Comparison of ENCODE assay signal across 1 cellular context in the genomic region with DNA sequence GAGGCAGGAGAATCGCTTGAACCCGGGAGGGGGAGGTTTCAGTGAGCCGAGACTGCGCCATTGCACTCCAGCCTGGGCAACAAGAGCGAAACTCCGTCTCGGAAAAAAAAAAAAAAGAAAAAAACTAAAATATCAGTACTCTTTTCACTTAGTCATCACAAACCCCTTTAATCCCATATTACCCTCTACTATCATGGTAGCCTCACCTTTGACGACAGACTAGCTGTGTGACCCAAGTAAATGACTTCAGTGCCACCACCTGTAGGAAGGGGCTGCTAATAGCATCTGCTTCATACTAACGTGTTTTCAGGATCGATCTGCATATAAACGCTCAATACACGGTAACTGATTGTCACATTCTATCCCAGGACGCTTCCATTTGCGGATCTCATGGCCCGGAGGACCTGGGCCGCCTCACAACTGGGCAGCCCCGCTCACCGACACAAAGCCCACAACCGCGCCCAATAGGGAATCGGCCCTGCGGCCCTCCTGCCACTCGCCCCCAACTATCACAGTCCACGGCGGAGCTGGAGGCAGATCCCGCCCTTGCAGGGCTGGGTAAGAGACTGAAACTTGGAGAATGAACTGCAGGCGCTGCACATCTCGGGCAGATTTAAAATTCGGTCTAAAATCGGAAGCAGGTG.
TF ChIP-seq lines count a peak whose summit lies in the region.

No MANE protein-coding gene starts in this region.

TF ChIP-seq in HepG2, 621 proteins besides CTCF, POLR2A, EP300 and RAD21 (continues in another document):
- no peak for TF ChIP-seq KLF16 (CRISPR knock-in tag; IDR thresholded peaks at IDR 0.05)
- no peak for TF ChIP-seq MLLT10 (CRISPR knock-in tag; IDR thresholded peaks at IDR 0.05)
- TF ChIP-seq ZNF446 (CRISPR knock-in tag; IDR thresholded peaks at IDR 0.05) = no peak
- TF ChIP-seq ZNF619 (CRISPR knock-in tag; IDR thresholded peaks at IDR 0.05) = 0 out of 2 replicates have a peak, but pooled peaks have one; percentile 59
- no peak for TF ChIP-seq ZNF790 (CRISPR knock-in tag; IDR thresholded peaks at IDR 0.05; ENCODE audit: borderline replicate concordance)
- TF ChIP-seq ZNF292 (CRISPR knock-in tag; IDR thresholded peaks at IDR 0.05; ENCODE audit: borderline replicate concordance, low read depth) = no peak
- no peak for TF ChIP-seq KLF11 (CRISPR knock-in tag; IDR thresholded peaks at IDR 0.05)
- TF ChIP-seq, protein P1, sequence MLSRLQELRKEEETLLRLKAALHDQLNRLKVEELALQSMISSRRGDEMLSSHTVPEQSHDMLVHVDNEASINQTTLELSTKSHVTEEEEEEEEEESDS (CRISPR knock-in tag; IDR thresholded peaks at IDR 0.05; ENCODE audit: borderline replicate concordance) = no peak
- no peak for TF ChIP-seq ZNF678 (CRISPR knock-in tag; IDR thresholded peaks at IDR 0.05)
- no peak for TF ChIP-seq RFX5 (IDR thresholded peaks at IDR 0.05; ENCODE audit: low read depth, low read length)
- no peak for TF ChIP-seq ZBTB7A (CRISPR knock-in tag; IDR thresholded peaks at IDR 0.05)
- TF ChIP-seq ZNF335 (CRISPR knock-in tag; IDR thresholded peaks at IDR 0.05) = 0 out of 2 replicates have a peak, but pooled peaks have one; percentile 6
- TF ChIP-seq SAFB2 (CRISPR knock-in tag; IDR thresholded peaks at IDR 0.05; ENCODE audit: borderline replicate concordance, low read depth) = no peak
- TF ChIP-seq ZNF75D (CRISPR knock-in tag; IDR thresholded peaks at IDR 0.05; ENCODE audit: borderline replicate concordance) = no peak
- no peak for TF ChIP-seq U2AF2 (IDR thresholded peaks at IDR 0.05; ENCODE audit: low read depth, low read length)
- no peak for TF ChIP-seq ZNF557 (CRISPR knock-in tag; IDR thresholded peaks at IDR 0.05)
- TF ChIP-seq ZSCAN30 (CRISPR knock-in tag; IDR thresholded peaks at IDR 0.05) = no peak
- TF ChIP-seq ZNF850 (CRISPR knock-in tag; conservative IDR thresholded peaks at IDR 0.05) = no peak
- TF ChIP-seq TBL1XR1 (IDR thresholded peaks at IDR 0.05; ENCODE audit: borderline replicate concordance, low read length, partially characterized antibody) = no peak
- TF ChIP-seq, protein P2, sequence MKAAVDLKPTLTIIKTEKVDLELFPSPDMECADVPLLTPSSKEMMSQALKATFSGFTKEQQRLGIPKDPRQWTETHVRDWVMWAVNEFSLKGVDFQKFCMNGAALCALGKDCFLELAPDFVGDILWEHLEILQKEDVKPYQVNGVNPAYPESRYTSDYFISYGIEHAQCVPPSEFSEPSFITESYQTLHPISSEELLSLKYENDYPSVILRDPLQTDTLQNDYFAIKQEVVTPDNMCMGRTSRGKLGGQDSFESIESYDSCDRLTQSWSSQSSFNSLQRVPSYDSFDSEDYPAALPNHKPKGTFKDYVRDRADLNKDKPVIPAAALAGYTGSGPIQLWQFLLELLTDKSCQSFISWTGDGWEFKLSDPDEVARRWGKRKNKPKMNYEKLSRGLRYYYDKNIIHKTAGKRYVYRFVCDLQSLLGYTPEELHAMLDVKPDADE (CRISPR knock-in tag; IDR thresholded peaks at IDR 0.05) = 0 out of 2 replicates have a peak, but pooled peaks have one; percentile 21
- no peak for TF ChIP-seq FOXO1 (CRISPR knock-in tag; IDR thresholded peaks at IDR 0.05)
- peak; percentile 27 to 29; a peak in 3 of 4 replicates for TF ChIP-seq MAFK (conservative IDR thresholded peaks at IDR 0.05 in 1 of 2, IDR thresholded peaks at IDR 0.05 in 1 of 2; ENCODE audit: low read length in 2 of 2)
- TF ChIP-seq, protein P3, sequence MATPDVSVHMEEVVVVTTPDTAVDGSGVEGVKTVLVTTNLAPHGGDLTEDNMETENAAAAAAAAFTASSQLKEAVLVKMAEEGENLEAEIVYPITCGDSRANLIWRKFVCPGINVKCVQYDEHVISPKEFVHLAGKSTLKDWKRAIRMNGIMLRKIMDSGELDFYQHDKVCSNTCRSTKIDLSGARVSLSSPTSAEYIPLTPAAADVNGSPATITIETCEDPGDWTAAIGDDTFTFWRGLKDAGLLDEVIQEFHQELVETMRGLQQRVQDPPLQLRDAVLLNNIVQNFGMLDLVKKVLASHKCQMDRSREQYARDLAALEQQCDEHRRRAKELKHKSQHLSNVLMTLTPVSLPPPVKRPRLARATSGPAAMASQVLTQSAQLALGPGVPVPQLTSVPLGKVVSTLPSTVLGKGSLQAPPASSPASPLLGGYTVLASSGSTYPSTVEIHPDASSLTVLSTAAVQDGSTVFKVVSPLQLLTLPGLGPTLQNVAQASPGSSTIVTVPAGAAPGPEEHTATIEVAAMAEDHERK (CRISPR knock-in tag; IDR thresholded peaks at IDR 0.05; ENCODE audit: low read depth) = no peak
- no peak for TF ChIP-seq ZZZ3 (CRISPR knock-in tag; IDR thresholded peaks at IDR 0.05; ENCODE audit: borderline replicate concordance)
- TF ChIP-seq, protein P4, sequence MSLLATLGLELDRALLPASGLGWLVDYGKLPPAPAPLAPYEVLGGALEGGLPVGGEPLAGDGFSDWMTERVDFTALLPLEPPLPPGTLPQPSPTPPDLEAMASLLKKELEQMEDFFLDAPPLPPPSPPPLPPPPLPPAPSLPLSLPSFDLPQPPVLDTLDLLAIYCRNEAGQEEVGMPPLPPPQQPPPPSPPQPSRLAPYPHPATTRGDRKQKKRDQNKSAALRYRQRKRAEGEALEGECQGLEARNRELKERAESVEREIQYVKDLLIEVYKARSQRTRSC (CRISPR knock-in tag; IDR thresholded peaks at IDR 0.05; ENCODE audit: low read depth) = no peak
- 0 out of 2 replicates have a peak, but pooled peaks have one; percentile 29 for TF ChIP-seq DR1 (CRISPR knock-in tag; IDR thresholded peaks at IDR 0.05)
- TF ChIP-seq, protein P5, sequence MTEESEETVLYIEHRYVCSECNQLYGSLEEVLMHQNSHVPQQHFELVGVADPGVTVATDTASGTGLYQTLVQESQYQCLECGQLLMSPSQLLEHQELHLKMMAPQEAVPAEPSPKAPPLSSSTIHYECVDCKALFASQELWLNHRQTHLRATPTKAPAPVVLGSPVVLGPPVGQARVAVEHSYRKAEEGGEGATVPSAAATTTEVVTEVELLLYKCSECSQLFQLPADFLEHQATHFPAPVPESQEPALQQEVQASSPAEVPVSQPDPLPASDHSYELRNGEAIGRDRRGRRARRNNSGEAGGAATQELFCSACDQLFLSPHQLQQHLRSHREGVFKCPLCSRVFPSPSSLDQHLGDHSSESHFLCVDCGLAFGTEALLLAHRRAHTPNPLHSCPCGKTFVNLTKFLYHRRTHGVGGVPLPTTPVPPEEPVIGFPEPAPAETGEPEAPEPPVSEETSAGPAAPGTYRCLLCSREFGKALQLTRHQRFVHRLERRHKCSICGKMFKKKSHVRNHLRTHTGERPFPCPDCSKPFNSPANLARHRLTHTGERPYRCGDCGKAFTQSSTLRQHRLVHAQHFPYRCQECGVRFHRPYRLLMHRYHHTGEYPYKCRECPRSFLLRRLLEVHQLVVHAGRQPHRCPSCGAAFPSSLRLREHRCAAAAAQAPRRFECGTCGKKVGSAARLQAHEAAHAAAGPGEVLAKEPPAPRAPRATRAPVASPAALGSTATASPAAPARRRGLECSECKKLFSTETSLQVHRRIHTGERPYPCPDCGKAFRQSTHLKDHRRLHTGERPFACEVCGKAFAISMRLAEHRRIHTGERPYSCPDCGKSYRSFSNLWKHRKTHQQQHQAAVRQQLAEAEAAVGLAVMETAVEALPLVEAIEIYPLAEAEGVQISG (CRISPR knock-in tag; IDR thresholded peaks at IDR 0.05) = no peak
- TF ChIP-seq HOXA3 (CRISPR knock-in tag; IDR thresholded peaks at IDR 0.05) = no peak
- no peak for TF ChIP-seq ZFP62 (CRISPR knock-in tag; IDR thresholded peaks at IDR 0.05)
- TF ChIP-seq ZNF17 (CRISPR knock-in tag; IDR thresholded peaks at IDR 0.05) = no peak
- TF ChIP-seq ZNF879 (CRISPR knock-in tag; IDR thresholded peaks at IDR 0.05) = no peak
- 0 out of 2 replicates have a peak, but pooled peaks have one; percentile 10 for TF ChIP-seq STAT5B (CRISPR knock-in tag; IDR thresholded peaks at IDR 0.05)
- TF ChIP-seq YY1 (IDR thresholded peaks at IDR 0.05; ENCODE audit: insufficient read depth, insufficient replicate concordance, low read depth, low read length) = no peak
- TF ChIP-seq FOSL2 (CRISPR knock-in tag; IDR thresholded peaks at IDR 0.05) = no peak; the same call in 1 of the 2 replicates
- no peak for TF ChIP-seq SMC3 (IDR thresholded peaks at IDR 0.05; ENCODE audit: low read length)
- no peak for TF ChIP-seq NRL (CRISPR knock-in tag; IDR thresholded peaks at IDR 0.05; ENCODE audit: borderline replicate concordance)
- no peak for TF ChIP-seq TAF15 (IDR thresholded peaks at IDR 0.05; ENCODE audit: low read depth, low read length, poor library complexity, severe bottlenecking)
- no peak for TF ChIP-seq SRSF1 (optimal IDR thresholded peaks at IDR 0.05; ENCODE audit: low read depth, low read length)
- TF ChIP-seq SIX1 (CRISPR knock-in tag; IDR thresholded peaks at IDR 0.05; ENCODE audit: borderline replicate concordance) = no peak
- no peak for TF ChIP-seq SNRNP70 (IDR thresholded peaks at IDR 0.05; ENCODE audit: low read depth, low read length)
- TF ChIP-seq FOXK2 (IDR thresholded peaks at IDR 0.05) = no peak
- TF ChIP-seq SMAD9 (CRISPR knock-in tag; IDR thresholded peaks at IDR 0.05) = no peak
- no peak for TF ChIP-seq TCF7 (IDR thresholded peaks at IDR 0.05; ENCODE audit: low read depth)
- TF ChIP-seq, protein P6, sequence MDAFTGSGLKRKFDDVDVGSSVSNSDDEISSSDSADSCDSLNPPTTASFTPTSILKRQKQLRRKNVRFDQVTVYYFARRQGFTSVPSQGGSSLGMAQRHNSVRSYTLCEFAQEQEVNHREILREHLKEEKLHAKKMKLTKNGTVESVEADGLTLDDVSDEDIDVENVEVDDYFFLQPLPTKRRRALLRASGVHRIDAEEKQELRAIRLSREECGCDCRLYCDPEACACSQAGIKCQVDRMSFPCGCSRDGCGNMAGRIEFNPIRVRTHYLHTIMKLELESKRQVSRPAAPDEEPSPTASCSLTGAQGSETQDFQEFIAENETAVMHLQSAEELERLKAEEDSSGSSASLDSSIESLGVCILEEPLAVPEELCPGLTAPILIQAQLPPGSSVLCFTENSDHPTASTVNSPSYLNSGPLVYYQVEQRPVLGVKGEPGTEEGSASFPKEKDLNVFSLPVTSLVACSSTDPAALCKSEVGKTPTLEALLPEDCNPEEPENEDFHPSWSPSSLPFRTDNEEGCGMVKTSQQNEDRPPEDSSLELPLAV (CRISPR knock-in tag; conservative IDR thresholded peaks at IDR 0.05; ENCODE audit: low read depth) = no peak
- TF ChIP-seq MZF1 (CRISPR knock-in tag; IDR thresholded peaks at IDR 0.05; ENCODE audit: borderline replicate concordance) = no peak
- no peak for TF ChIP-seq MIER2 (CRISPR knock-in tag; IDR thresholded peaks at IDR 0.05)
- TF ChIP-seq, protein P7, sequence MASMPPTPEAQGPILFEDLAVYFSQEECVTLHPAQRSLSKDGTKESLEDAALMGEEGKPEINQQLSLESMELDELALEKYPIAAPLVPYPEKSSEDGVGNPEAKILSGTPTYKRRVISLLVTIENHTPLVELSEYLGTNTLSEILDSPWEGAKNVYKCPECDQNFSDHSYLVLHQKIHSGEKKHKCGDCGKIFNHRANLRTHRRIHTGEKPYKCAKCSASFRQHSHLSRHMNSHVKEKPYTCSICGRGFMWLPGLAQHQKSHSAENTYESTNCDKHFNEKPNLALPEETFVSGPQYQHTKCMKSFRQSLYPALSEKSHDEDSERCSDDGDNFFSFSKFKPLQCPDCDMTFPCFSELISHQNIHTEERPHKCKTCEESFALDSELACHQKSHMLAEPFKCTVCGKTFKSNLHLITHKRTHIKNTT (CRISPR knock-in tag; IDR thresholded peaks at IDR 0.05) = 0 out of 2 replicates have a peak, but pooled peaks have one; percentile 68
- TF ChIP-seq TAF1 (CRISPR knock-in tag; IDR thresholded peaks at IDR 0.05) = no peak
- no peak for TF ChIP-seq EZH2 (conservative IDR thresholded peaks at IDR 0.05; ENCODE audit: low read depth, low read length)
- no peak for TF ChIP-seq TCF7L2 (IDR thresholded peaks at IDR 0.05; ENCODE audit: low read depth, low read length)
- no peak for TF ChIP-seq REPIN1 (CRISPR knock-in tag; IDR thresholded peaks at IDR 0.05; ENCODE audit: borderline replicate concordance, low read depth)
- TF ChIP-seq SP140L (CRISPR knock-in tag; IDR thresholded peaks at IDR 0.05; ENCODE audit: borderline replicate concordance) = 0 out of 2 replicates have a peak, but pooled peaks have one; percentile 22
- no peak for TF ChIP-seq HMG20B (CRISPR knock-in tag; conservative IDR thresholded peaks at IDR 0.05)
- no peak for TF ChIP-seq TMF1 (CRISPR knock-in tag; IDR thresholded peaks at IDR 0.05; ENCODE audit: low read depth)
- TF ChIP-seq GLI4 (CRISPR knock-in tag; IDR thresholded peaks at IDR 0.05; ENCODE audit: borderline replicate concordance) = no peak
- no peak; the same call in 1 of the 2 replicates for TF ChIP-seq ZNF629 (CRISPR knock-in tag; conservative IDR thresholded peaks at IDR 0.05)
- no peak for TF ChIP-seq KDM6A (CRISPR knock-in tag; IDR thresholded peaks at IDR 0.05; ENCODE audit: low read depth)
- TF ChIP-seq, protein P8, sequence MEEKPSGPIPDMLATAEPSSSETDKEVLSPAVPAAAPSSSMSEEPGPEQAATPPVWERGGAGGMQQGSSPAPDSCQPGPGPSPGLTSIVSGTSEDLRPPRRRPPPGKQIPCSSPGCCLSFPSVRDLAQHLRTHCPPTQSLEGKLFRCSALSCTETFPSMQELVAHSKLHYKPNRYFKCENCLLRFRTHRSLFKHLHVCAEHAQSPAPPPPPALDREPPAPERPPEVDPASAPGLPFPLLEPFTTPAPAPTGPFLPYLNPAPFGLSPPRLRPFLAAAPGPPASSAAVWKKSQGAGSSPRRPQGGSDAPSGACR (CRISPR knock-in tag; IDR thresholded peaks at IDR 0.05) = 0 out of 2 replicates have a peak, but pooled peaks have one; percentile 15
- TF ChIP-seq ZNF501 (CRISPR knock-in tag; IDR thresholded peaks at IDR 0.05) = peak; percentile 17; the same call in 1 of the 2 replicates
